18 cellular contexts compared by ENCODE assay signal in genomic region chr14:22685467-22685866, GRCh38. TPM values are rescaled to one million over a fixed set of nuclear protein-coding genes. Genes with fewer than 3 reads are reported as not detected.
"Had no signal": no experiment of that assay in that cellular context is flagged by ENCODE, and none has a peak within 500 bp of the region (broad histone marks: within the 10 kb centered on the region; RNA-seq: fewer than 3 reads in every experiment).

No MANE protein-coding gene starts in this region.

- H3K9me3 ChIP-seq: psoas muscle had no signal

- ATAC-seq: activated T-cell treated with anti-CD3 and anti-CD28 coated beads, Interleukin-2, amount 50 U/mL, for 4 hours; esophagus mucosa; naive thymus-derived CD4-positive, alpha-beta T cell; psoas muscle; sciatic nerve had no signal

- H3K27ac Mint-ChIP-seq: activated naive CD8-positive, alpha-beta T cell; dendritic cell treated with granulocyte-macrophage colony-stimulating factor and Interleukin-4, amounts not matched to agents 40 ng/mL and 50 ng/mL, for 4 days; naive thymus-derived CD4-positive, alpha-beta T cell; type B pancreatic cell had no signal

- DNase-seq: activated CD4-positive, alpha-beta T cell treated with anti-CD3 and anti-CD28 coated beads, Interleukin-2, amount 50 U/mL, for 4 hours; activated CD4-positive, CD25-positive, alpha-beta regulatory T cell treated with anti-CD3 and anti-CD28 coated beads, Interleukin-2, amount 50 U/mL, for 72 hours; activated gamma-delta T cell; activated T-cell treated with anti-CD3 and anti-CD28 coated beads, Interleukin-2, amount 50 U/mL, for 4 hours; cerebellar nuclear complex; hypothalamus; naive thymus-derived CD4-positive, alpha-beta T cell; nucleus accumbens; psoas muscle; stimulated activated naive CD4-positive, alpha-beta T cell treated with Interleukin-2 at 50 U/mL for 16 hours; T-helper 9 cell had no signal

- H3K36me3 Mint-ChIP-seq: type B pancreatic cell had no signal

- H3K4me3 Mint-ChIP-seq: activated naive CD8-positive, alpha-beta T cell; activated T-cell treated with anti-CD3 and anti-CD28 coated beads, Interleukin-2, amount 50 U/mL, for 4 hours; dendritic cell treated with granulocyte-macrophage colony-stimulating factor and Interleukin-4, amounts not matched to agents 40 ng/mL and 50 ng/mL, for 4 days; naive thymus-derived CD4-positive, alpha-beta T cell; type B pancreatic cell had no signal

- H3K4me3 ChIP-seq: lung, psoas muscle had no signal

- H3K27ac ChIP-seq: psoas muscle had no signal

- H3K9me3 Mint-ChIP-seq: type B pancreatic cell had no signal

RNA-seq across cellular contexts. Expression of gene OR6J1, which starts 41.3 kb away (rescaled TPM):
- total RNA-seq: activated T-cell treated with anti-CD3 and anti-CD28 coated beads, Interleukin-2, amount 50 U/mL, for 4 hours; esophagus mucosa; mononuclear cell; naive thymus-derived CD4-positive, alpha-beta T cell; psoas muscle; sciatic nerve had no signal
- polyA plus RNA-seq: lung; naive thymus-derived CD4-positive, alpha-beta T cell; psoas muscle had no signal
